8 cellular contexts compared by ENCODE assay signal in the genomic region with DNA sequence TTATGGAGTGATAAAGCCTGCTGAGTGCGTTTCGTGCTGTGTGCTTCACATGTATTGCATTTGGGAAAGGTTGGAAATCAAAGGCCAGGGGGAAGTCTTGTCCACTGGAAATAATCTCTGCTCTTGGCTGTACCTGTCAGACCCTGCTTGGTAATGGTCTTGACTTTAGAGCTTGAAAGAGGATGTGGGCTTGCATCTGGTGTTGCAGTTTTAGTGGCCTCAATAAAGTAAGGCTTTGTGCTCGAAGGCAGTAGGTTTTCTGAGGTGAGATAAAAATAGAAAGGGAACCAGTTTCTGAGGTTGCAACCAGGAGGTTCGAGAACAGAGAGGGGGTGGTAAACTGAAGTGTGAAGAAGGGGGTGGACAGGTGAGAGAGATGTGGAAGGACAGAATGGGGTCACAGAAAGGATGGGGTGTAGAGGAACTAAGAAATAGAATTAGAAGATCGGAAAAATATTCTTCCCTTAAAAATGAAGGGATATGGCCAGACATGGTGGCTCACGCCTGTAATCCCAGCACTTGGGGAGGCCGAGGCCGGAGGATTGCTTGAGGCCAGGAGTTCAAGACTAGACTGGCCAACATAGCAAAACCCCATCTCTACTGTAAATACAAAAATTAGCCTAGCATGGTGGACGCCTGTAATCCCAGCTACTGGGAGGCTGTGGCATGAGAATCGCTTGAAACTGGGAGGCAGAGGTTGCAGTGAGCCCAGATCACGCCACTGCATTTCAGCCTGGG. TPM values are rescaled to one million over a fixed set of nuclear protein-coding genes. Genes with fewer than 3 reads are reported as not detected.
A peak's percentile ranks its signal among the peaks of the same experiment; 100 is the strongest.
DNase-seq lines count a peak whose midpoint lies in the region; ATAC-seq and TF ChIP-seq lines count a peak whose summit lies in the region.

No MANE protein-coding gene starts in this region.

- TF ChIP-seq CTCF in foreskin fibroblast (IDR thresholded peaks at IDR 0.05; ENCODE audit: low read depth, low read length), result no peak
- TF ChIP-seq CTCF in smooth muscle cell (IDR thresholded peaks at IDR 0.05; ENCODE audit: borderline replicate concordance, insufficient read depth, poor library complexity, severe bottlenecking), result no peak

- peak overlapping the region; percentile 85 for H3K4me2 ChIP-seq in smooth muscle cell

- peaks cover 6% of the 10 kb centered on the region for H3F3A ChIP-seq in smooth muscle cell (ENCODE audit: low read depth)

- H3K9me3 ChIP-seq in smooth muscle cell (replicated peaks; ENCODE audit: low read depth), result no peaks in the 10 kb centered on the region

- H3K4me1 ChIP-seq in smooth muscle cell (ENCODE audit: low read depth), result peaks cover 18% of the 10 kb centered on the region

- H2AFZ ChIP-seq in smooth muscle cell (ENCODE audit: low read depth), result no peak overlapping the region

- peak overlapping the region; percentile 93 to 100 for H3K4me3 ChIP-seq in foreskin fibroblast (ENCODE audit: low read depth in 1 of 2, low read length in 2 of 2)
- peak overlapping the region; percentile 77 for H3K4me3 ChIP-seq in smooth muscle cell

- ATAC-seq in HG02973 (IDR thresholded peaks at IDR 0.05; ENCODE audit: unreplicated experiment) (peak; percentile 23), HG03097 (IDR thresholded peaks at IDR 0.05; ENCODE audit: low FRiP score, unreplicated experiment) (no peak)

- H3K36me3 ChIP-seq in smooth muscle cell (ENCODE audit: low read depth), result no peaks in the 10 kb centered on the region

- peaks cover 29% of the 10 kb centered on the region for H4K20me1 ChIP-seq in smooth muscle cell (ENCODE audit: low read depth)

- peak overlapping the region; percentile 71 for H3K9ac ChIP-seq in smooth muscle cell (ENCODE audit: low read depth)

- DNase-seq in activated naive CD4-positive, alpha-beta T cell treated with Interleukin-2 at 50 U/mL for 16 hours, result peak; percentile 13
- DNase-seq in activated naive CD4-positive, alpha-beta T cell (lab: John Stamatoyannopoulos, UW), result no peak
- DNase-seq in SKM-1 treated with dmso at 0.1 percent for 144 hours (lab: John Stamatoyannopoulos, UW; ENCODE audit: unreplicated experiment) (peak; percentile 62), foreskin fibroblast (no peak), smooth muscle cell (lab: John Stamatoyannopoulos, UW; ENCODE audit: unreplicated experiment) (no peak), OCI-M2 (lab: John Stamatoyannopoulos, UW; ENCODE audit: unreplicated experiment) (no peak)

- H3K79me2 ChIP-seq in smooth muscle cell (ENCODE audit: low read depth), result peaks cover 74% of the 10 kb centered on the region

- 82% methylated on average over 11 of the region's 11 CpGs for WGBS in smooth muscle cell (ENCODE audit: low lambda C conversion rate)

- no peaks in the 10 kb centered on the region for H3K27me3 ChIP-seq in smooth muscle cell (ENCODE audit: low read depth)

- peak overlapping the region; percentile 74 for H3K27ac ChIP-seq in smooth muscle cell (ENCODE audit: low read depth)

RNA-seq across cellular contexts. Expression of gene S100PBP, which starts 1.5 kb away (rescaled TPM):
- total RNA-seq in smooth muscle cell, result 39.1 and 39.7 TPM in 2 replicates
- polyA plus RNA-seq in smooth muscle cell, result 13.1 and 22.1 TPM in 2 replicates

RNA-seq across cellular contexts. Expression of gene YARS1, which starts 1.8 kb away (rescaled TPM):
- 52.1 and 56.5 TPM in 2 replicates for total RNA-seq in smooth muscle cell
- polyA plus RNA-seq in smooth muscle cell, result 82.9 and 96.9 TPM in 2 replicates

RNA-seq across cellular contexts. Expression of gene FNDC5, which starts 51.7 kb away (rescaled TPM):
- not detected in 2 replicates for total RNA-seq in smooth muscle cell
- polyA plus RNA-seq in smooth muscle cell, result not detected in 2 replicates

Comparison
In these comparisons a context has a peak if more than half of its experiments do, and no peak if none do; other contexts are left out.
1. DNase-seq: peak in activated naive CD4-positive, alpha-beta T cell treated with Interleukin-2 at 50 U/mL for 16 hours (single experiment) and SKM-1 treated with dmso at 0.1 percent for 144 hours (single experiment); none in activated naive CD4-positive, alpha-beta T cell (0 of 4), foreskin fibroblast (0 of 2), smooth muscle cell (single experiment) and OCI-M2 (single experiment).